ENCODE assay signal across 8 cellular contexts in the genomic region with DNA sequence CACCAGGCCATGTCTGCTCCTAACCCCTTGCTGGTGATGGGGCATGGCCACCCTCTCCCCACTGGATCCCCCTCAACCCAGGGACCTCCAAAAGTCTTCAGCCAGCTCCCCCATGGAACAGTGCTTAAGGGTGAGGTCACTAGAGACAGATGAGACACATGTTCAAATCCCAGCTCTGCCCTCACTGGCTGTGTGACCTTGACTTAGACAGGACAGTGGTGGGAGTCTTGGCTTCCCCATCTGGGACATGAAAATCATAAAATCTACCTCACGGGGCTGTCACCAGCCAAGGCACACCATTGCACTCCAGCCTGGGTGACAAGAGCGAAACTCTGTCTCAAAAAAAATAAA. TPM values are rescaled to one million over a fixed set of nuclear protein-coding genes. Genes with fewer than 3 reads are reported as not detected.
DNase-seq lines count a peak whose midpoint lies in the region; TF ChIP-seq lines count a peak whose summit lies in the region.

No MANE protein-coding gene starts in this region.

- H3K4ac ChIP-seq in H9 (ENCODE audit: low read depth, low read length) = no peak overlapping the region

- TF ChIP-seq CTCF in H9 (conservative IDR thresholded peaks at IDR 0.05) (no peak), neutrophil (IDR thresholded peaks at IDR 0.05) (no peak)

- peaks cover 52 to 78% (median 67%) of the 10 kb centered on the region in 10 experiments for H3K4me1 ChIP-seq in BLaER1 treated with 17β-estradiol and CSF1 and Interleukin-3, amounts not matched to agents 10 nM and 100 nM
- H3K4me1 ChIP-seq in H9 (ENCODE audit: insufficient read depth, low read length) (no peaks in the 10 kb centered on the region), neutrophil (ENCODE audit: control insufficient read depth in 1 of 2, insufficient read depth in 1 of 2, low read depth in 1 of 2, low read length in 1 of 2) (peaks cover 27 to 32% of the 10 kb centered on the region in 2 experiments)

- H3K4me3 Mint-ChIP-seq in H9 = no peak overlapping the region
- H3K4me3 Mint-ChIP-seq in activated naive CD8-positive, alpha-beta T cell treated with anti-CD3 and anti-CD28 coated beads for 36 hours = peak overlapping the region; percentile 65

- H3K36me3 ChIP-seq in BLaER1 treated with 17β-estradiol and CSF1 and Interleukin-3, amounts not matched to agents 10 nM and 100 nM = peaks cover 32 to 52% (median 42%) of the 10 kb centered on the region in 11 experiments
- H3K36me3 ChIP-seq in neutrophil = peaks cover 38% of the 10 kb centered on the region

- no peak overlapping the region for H4K8ac ChIP-seq in H9 (replicated peaks; ENCODE audit: insufficient read length, low read depth, low read length)

- no peak overlapping the region for H2BK12ac ChIP-seq in H9 (ENCODE audit: insufficient read length, low read depth, low read length)

- H3T11ph ChIP-seq in H9 (ENCODE audit: low read length) = no peak overlapping the region

- no peak overlapping the region for H4K5ac ChIP-seq in H9 (ENCODE audit: insufficient read length, low read depth, low read length)

- H2BK120ac ChIP-seq in H9 (ENCODE audit: low read depth, low read length, poor library complexity, severe bottlenecking) = no peak overlapping the region

- no peak overlapping the region for H2BK20ac ChIP-seq in H9 (ENCODE audit: low read depth, low read length, poor library complexity, severe bottlenecking)

- no peak overlapping the region for H3K18ac ChIP-seq in H9 (ENCODE audit: insufficient read length, low read depth, low read length)

- no peaks in the 10 kb centered on the region for H3K79me2 ChIP-seq in H9 (ENCODE audit: insufficient read depth, low read length)

- peak overlapping the region in 5 of 10 experiments; percentile 1 to 52 (median 37); a peak in 3 of 20 replicates for H3K4me3 ChIP-seq in BLaER1 treated with 17β-estradiol and CSF1 and Interleukin-3, amounts not matched to agents 10 nM and 100 nM
- H3K4me3 ChIP-seq in neutrophil (ENCODE audit: low read depth in 1 of 2, low read length in 1 of 2) = no peak overlapping the region

- no peak overlapping the region for H2BK15ac ChIP-seq in H9 (ENCODE audit: low read depth, low read length)

- H3K27me3 ChIP-seq in BLaER1 treated with 17β-estradiol and CSF1 and Interleukin-3, amounts not matched to agents 10 nM and 100 nM = no peaks in the 10 kb centered on the region
- H3K27me3 ChIP-seq in H9 (ENCODE audit: insufficient read depth, low read length) (no peaks in the 10 kb centered on the region), neutrophil (no peaks in the 10 kb centered on the region)

- peak overlapping the region in 1 of 3 experiments; percentile 95; a peak in 4 of 7 replicates for H3K27ac Mint-ChIP-seq in H9
- H3K27ac Mint-ChIP-seq in activated naive CD8-positive, alpha-beta T cell treated with anti-CD3 and anti-CD28 coated beads for 36 hours = peak overlapping the region; percentile 91

- H4K20me1 ChIP-seq in BLaER1 treated with 17β-estradiol and CSF1 and Interleukin-3, amounts not matched to agents 10 nM and 100 nM = peaks cover 9 to 56% (median 20%) of the 10 kb centered on the region in 11 experiments; a peak in 18 of 22 replicates
- no peaks in the 10 kb centered on the region for H4K20me1 ChIP-seq in H9 (ENCODE audit: control insufficient read depth, insufficient read depth, insufficient read length)

- H3K14ac ChIP-seq in H9 (ENCODE audit: insufficient read depth, low read length) = no peak overlapping the region

- H2AK5ac ChIP-seq in H9 (ENCODE audit: insufficient read length, low read length) = no peak overlapping the region

- H3K23ac ChIP-seq in H9 (ENCODE audit: insufficient read length, low read depth, low read length) = no peak overlapping the region

- peak; percentile 33 for DNase-seq in H9
- DNase-seq in activated naive CD8-positive, alpha-beta T cell treated with anti-CD3 and anti-CD28 coated beads for 36 hours = no peak
- no peak for DNase-seq in NCI-H69 (lab: John Stamatoyannopoulos, UW)
- no peak for DNase-seq in stimulated activated CD4-positive, alpha-beta T cell treated with anti-CD3 and anti-CD28 coated beads, Interleukin-4, amount 100 ng/mL, for 1 hour
- no peak for DNase-seq in cerebellum (ENCODE audit: low spot score)
- DNase-seq in NCI-H748 treated with DMSO at 0.1 percent for 48 hours (lab: John Stamatoyannopoulos, UW) = no peak

- H3K27me3 Mint-ChIP-seq in H9 (ENCODE audit: low read depth) = peaks cover 5% of the 10 kb centered on the region; the same call in 1 of the 2 replicates
- no peaks in the 10 kb centered on the region for H3K27me3 Mint-ChIP-seq in activated naive CD8-positive, alpha-beta T cell treated with anti-CD3 and anti-CD28 coated beads for 36 hours

- H3K27ac ChIP-seq in BLaER1 treated with 17β-estradiol and CSF1 and Interleukin-3, amounts not matched to agents 10 nM and 100 nM = peak overlapping the region; percentile 37 to 81 (median 75); a peak in 21 of 22 replicates
- H3K27ac ChIP-seq in H9 (ENCODE audit: insufficient read length, low read depth, low read length) (no peak overlapping the region), neutrophil (peak overlapping the region; percentile 62)

- no peaks in the 10 kb centered on the region for H3K9me3 Mint-ChIP-seq in H9
- H3K9me3 Mint-ChIP-seq in activated naive CD8-positive, alpha-beta T cell treated with anti-CD3 and anti-CD28 coated beads for 36 hours = no peaks in the 10 kb centered on the region

- peaks cover 5 to 36% (median 20%) of the 10 kb centered on the region in 3 experiments; a peak in 6 of 7 replicates for H3K36me3 Mint-ChIP-seq in H9 (ENCODE audit: insufficient read depth in 1 of 3, low read depth in 3 of 3)
- peaks cover 49% of the 10 kb centered on the region for H3K36me3 Mint-ChIP-seq in activated naive CD8-positive, alpha-beta T cell treated with anti-CD3 and anti-CD28 coated beads for 36 hours

- H3K9me3 ChIP-seq in BLaER1 treated with 17β-estradiol and CSF1 and Interleukin-3, amounts not matched to agents 10 nM and 100 nM (replicated peaks in 1 of 11) = no peaks in the 10 kb centered on the region
- H3K9me3 ChIP-seq in H9 (ENCODE audit: control insufficient read depth, low read depth, low read length) (no peaks in the 10 kb centered on the region), neutrophil (no peaks in the 10 kb centered on the region)

- no peak overlapping the region for H2BK5ac ChIP-seq in H9 (ENCODE audit: insufficient read length, low read length)

- H3K9ac ChIP-seq in BLaER1 treated with 17β-estradiol and CSF1 and Interleukin-3, amounts not matched to agents 10 nM and 100 nM = peak overlapping the region; percentile 26 to 78 (median 68); a peak in 21 of 22 replicates
- H3K9ac ChIP-seq in H9 (ENCODE audit: extremely low read depth, insufficient read length, low read length) = no peak overlapping the region

- no peaks in the 10 kb centered on the region for H3K79me1 ChIP-seq in H9 (ENCODE audit: insufficient read depth, low read depth, low read length, poor library complexity, severe bottlenecking)

- H2AFZ ChIP-seq in H9 (ENCODE audit: low read length) = no peak overlapping the region

- no peaks in the 10 kb centered on the region for H3K23me2 ChIP-seq in H9 (ENCODE audit: insufficient read length, low read depth, low read length, poor library complexity, severe bottlenecking)

- WGBS in H9 (ENCODE audit: extremely low coverage, insufficient read length, low lambda C conversion rate) = no CpG with 5 or more reads among the region's 2 CpGs

- H3K4me1 Mint-ChIP-seq in H9 = peaks cover 11 to 15% of the 10 kb centered on the region in 2 experiments
- peaks cover 65% of the 10 kb centered on the region for H3K4me1 Mint-ChIP-seq in activated naive CD8-positive, alpha-beta T cell treated with anti-CD3 and anti-CD28 coated beads for 36 hours

- no peak overlapping the region for H4K91ac ChIP-seq in H9 (ENCODE audit: insufficient read length, low read depth, low read length)

- peak overlapping the region; percentile 70 to 95 (median 87) for H3K4me2 ChIP-seq in BLaER1 treated with 17β-estradiol and CSF1 and Interleukin-3, amounts not matched to agents 10 nM and 100 nM
- no peak overlapping the region for H3K4me2 ChIP-seq in H9 (ENCODE audit: insufficient read depth, insufficient read length, low read length)

- no peak overlapping the region for H3K56ac ChIP-seq in H9 (ENCODE audit: insufficient read length, low read depth, low read length)

RNA-seq across cellular contexts. Expression of a gene that starts 10.9 kb away (rescaled TPM):
- total RNA-seq in H9 (2021) (29.1 and 29.3 TPM in 2 replicates), cerebellum (16.5 TPM)
- 10 to 100 TPM; 78.6 to 85.5 TPM for total RNA-seq in activated naive CD8-positive, alpha-beta T cell treated with anti-CD3 and anti-CD28 coated beads for 36 hours

RNA-seq across cellular contexts. Expression of a gene that starts 21.2 kb away (rescaled TPM):
- 38.2 and 40.4 TPM in 2 replicates for total RNA-seq in H9 (2021)
- 10 to 100 TPM; 15.0 to 15.6 TPM for total RNA-seq in activated naive CD8-positive, alpha-beta T cell treated with anti-CD3 and anti-CD28 coated beads for 36 hours
- total RNA-seq in cerebellum = 3.8 TPM
